8 cellular contexts compared by ENCODE assay signal in genomic region chr3:190424478-190425439, GRCh38. TPM values are rescaled to one million over a fixed set of nuclear protein-coding genes. Genes with fewer than 3 reads are reported as not detected.
DNase-seq lines count a peak whose midpoint lies in the region; ATAC-seq, FAIRE-seq and TF ChIP-seq lines count a peak whose summit lies in the region.

No MANE protein-coding gene starts in this region.

- TF ChIP-seq POLR2A in A549 (IDR thresholded peaks at IDR 0.05; ENCODE audit: low read length), result no peak

- no peak for TF ChIP-seq EP300 in A549 (IDR thresholded peaks at IDR 0.05)

- no peaks in the 10 kb centered on the region for H3K36me3 ChIP-seq in mammary epithelial cell (ENCODE audit: insufficient read depth, low read length)

- TF ChIP-seq RAD21 in A549 (conservative IDR thresholded peaks at IDR 0.05 in 1 of 2, IDR thresholded peaks at IDR 0.05 in 1 of 2), result peak; percentile 65 to 68

- no peak overlapping the region for H3K9ac ChIP-seq in mammary epithelial cell (ENCODE audit: insufficient read depth, low read length)

- FAIRE-seq in A549 (lab: Jason Lieb, UNC), result no peak

- H3K27ac ChIP-seq in A549 (peak overlapping the region; percentile 32 to 60; a peak in 3 of 6 replicates), mammary epithelial cell (ENCODE audit: insufficient read depth, low read depth, low read length) (no peak overlapping the region)

- ATAC-seq in A549 (peak; percentile 70 to 72; a peak in 5 of 6 replicates), GM18498 (IDR thresholded peaks at IDR 0.05; ENCODE audit: unreplicated experiment) (peak; percentile 73), HG02840 (IDR thresholded peaks at IDR 0.05; ENCODE audit: low FRiP score, unreplicated experiment) (peak; percentile 67)

- H4K20me1 ChIP-seq in mammary epithelial cell (ENCODE audit: insufficient read depth, low read length), result no peaks in the 10 kb centered on the region

- H3K4me1 ChIP-seq in A549 (peaks cover 3% of the 10 kb centered on the region; the same call in 1 of the 3 replicates), mammary epithelial cell (ENCODE audit: insufficient read depth, low read length) (peaks cover 5% of the 10 kb centered on the region)

- dilution Hi-C loops in mammary epithelial cell (cut with HindIII; ENCODE audit: low sequenced_read_pairs), result no loop called here

- TSS peak; percentile 100 for BruUV-seq in mammary epithelial cell (replicated peaks; lab: Mats Ljungman, UMichigan)

- in situ Hi-C loops in mammary epithelial cell (cut with MboI; ENCODE audit: low sequenced_read_pairs in 2 of 2), result loop anchor here (25.0 kb wide), 2 partner anchors 212 to 462 kb away; no protein-coding TSS in a partner anchor

- CTCF ChIA-PET in A549 (lab: Yijun Ruan, JAX), result interaction anchor here (0.6 to 3.2 kb wide), 17 partner anchors 10 to 465 kb away, joined by 3 to 28 read pairs (median 4); partner anchors contain the start of gene CLDN1
- CTCF ChIA-PET in mammary epithelial cell (lab: Charles Lee; ENCODE audit: low non-redundant PET), result interaction anchor here (0.6 to 0.9 kb wide), 4 partner anchors 38 to 86 kb away, joined by 4 to 9 read pairs (median 6); no protein-coding TSS in a partner anchor

- WGBS in A549 (ENCODE audit: missing lambda C conversion rate), result 28% methylated on average over 16 of the region's 16 CpGs
- 38% methylated on average over 16 of the region's 16 CpGs for WGBS in mammary epithelial cell (ENCODE audit: low coverage, missing lambda C conversion rate)

- H3K4me3 ChIP-seq in A549 (no peak overlapping the region), mammary epithelial cell (replicated peaks in 1 of 3; ENCODE audit: insufficient read depth in 1 of 3, low read depth in 2 of 3, low read length in 3 of 3) (no peak overlapping the region)

- peak overlapping the region; percentile 37 for H3K4me2 ChIP-seq in A549
- no peak overlapping the region for H3K4me2 ChIP-seq in mammary epithelial cell (ENCODE audit: insufficient read depth, low read depth, low read length)

- POLR2A ChIA-PET in A549 (lab: Yijun Ruan, JAX), result interaction anchor here (1.0 to 1.4 kb wide), 2 partner anchors 38 to 103 kb away, joined by 3 to 5 read pairs; partner anchors contain the start of gene CLDN1

- intact Hi-C loops in mammary epithelial cell (cut with micrococcal nuclease), result loop anchor here (1.0 to 5.0 kb wide), 7 partner anchors 40 to 458 kb away; partner anchors contain the start of gene CLDN1

- TF ChIP-seq CTCF in A549 (IDR thresholded peaks at IDR 0.05) (peak; percentile 56; the same call in 2 of the 3 replicates), mammary epithelial cell (conservative IDR thresholded peaks at IDR 0.05 in 1 of 2, IDR thresholded peaks at IDR 0.05 in 1 of 2; ENCODE audit: extremely low read depth in 1 of 2, insufficient read depth in 1 of 2, low read depth in 1 of 2, low read length in 2 of 2) (peak; percentile 44 to 64)

- no peaks in the 10 kb centered on the region for H3K27me3 ChIP-seq in mammary epithelial cell (ENCODE audit: insufficient read depth, low read length)

- H2AFZ ChIP-seq in mammary epithelial cell (ENCODE audit: low read depth, low read length), result peak overlapping the region; percentile 47

- H3K79me2 ChIP-seq in mammary epithelial cell (ENCODE audit: insufficient read depth, low read length), result no peaks in the 10 kb centered on the region

- DNase-seq in A549 (ENCODE audit: low read depth in 1 of 2, low spot score in 1 of 2) (peak; percentile 21 to 78), NCI-H1105 (lab: John Stamatoyannopoulos, UW) (peak; percentile 69), T-helper 2 cell (peak in 4 of 5 experiments; percentile 3 to 70 (median 6)), mammary epithelial cell (peak; percentile 73), islet precursor cell (peak; percentile 74)
- DNase-seq in stimulated activated CD4-positive, alpha-beta T cell treated with anti-CD3 and anti-CD28 coated beads, TNF-alpha, amount 100 ng/mL, for 48 hours (ENCODE audit: low read depth in 3 of 3), result peak; percentile 10 to 19 (median 13)

- H3K9me3 ChIP-seq in A549, result no peaks in the 10 kb centered on the region
- H3K9me3 ChIP-seq in mammary epithelial cell (replicated peaks; ENCODE audit: insufficient read depth, low read length), result no peaks in the 10 kb centered on the region

TF ChIP-seq in A549, 52 proteins besides CTCF, POLR2A, EP300 and RAD21:
- 0 out of 2 replicates have a peak, but pooled peaks have one; percentile 15 for TF ChIP-seq SREBF2 (IDR thresholded peaks at IDR 0.05)
- TF ChIP-seq SMC3 (IDR thresholded peaks at IDR 0.05), result peak; percentile 75
- TF ChIP-seq ATOH8 (CRISPR knock-in tag; IDR thresholded peaks at IDR 0.05; ENCODE audit: low read depth), result no peak
TF ChIP-seq in A549: peak in this region for 2.

RNA-seq across cellular contexts. Expression of gene TMEM207, which starts 24.9 kb away (rescaled TPM):
- polyA plus RNA-seq in A549 (2011; rRNA removed) (not detected in 2 replicates), A549 (2017; fragmentation: RNase III; extraction: RNeasy Plus Mini Kit Qiagen cat#74134 plus additional on column Dnase treatment) (not detected in 3 replicates), mammary epithelial cell (not detected)
- not detected in 2 replicates for polyA plus RNA-seq in A549 (2012; cell fraction: cytosol; rRNA removed)
- not detected in 2 replicates for polyA plus RNA-seq in A549 (2012; cell fraction: nucleus; rRNA removed)
- polyA minus RNA-seq in A549 (2011; rRNA and poly(A)+ RNA removed), result not detected in 2 replicates
- total RNA-seq in mammary epithelial cell, result not detected
- polyA minus RNA-seq in mammary epithelial cell, result not detected

RNA-seq across cellular contexts. Expression of gene CLDN16, which starts 36.8 kb away (rescaled TPM):
- polyA plus RNA-seq in A549 (2011; rRNA removed) (0.50 and 0.66 TPM in 2 replicates), A549 (2017; fragmentation: RNase III; extraction: RNeasy Plus Mini Kit Qiagen cat#74134 plus additional on column Dnase treatment) (0.16 to 0.29 TPM (median 0.21 TPM) in 3 replicates), mammary epithelial cell (0.08 TPM)
- 0.04 TPM in 2 replicates for polyA plus RNA-seq in A549 (2012; cell fraction: cytosol; rRNA removed)
- not detected in 2 replicates for polyA plus RNA-seq in A549 (2012; cell fraction: nucleus; rRNA removed)
- polyA minus RNA-seq in A549 (2011; rRNA and poly(A)+ RNA removed), result 0.10 and 0.70 TPM in 2 replicates
- total RNA-seq in mammary epithelial cell, result 1 to 10 TPM in 1 of 2 donors, under 1 TPM in 1; 0.33 to 1.3 TPM
- not detected for polyA minus RNA-seq in mammary epithelial cell

Comparison
In these comparisons a context has a peak if more than half of its experiments do, and no peak if none do; other contexts are left out.
1. DNase-seq: peak in every context shown above with its lines; median percentile 74 in islet precursor cell; 73 in mammary epithelial cell; 69 in NCI-H1105; 50 in A549; 13 in stimulated activated CD4-positive, alpha-beta T cell treated with anti-CD3 and anti-CD28 coated beads, TNF-alpha, amount 100 ng/mL, for 48 hours; 6 in T-helper 2 cell.